18 cellular contexts compared by ENCODE assay signal in genomic region chr2:241945803-241946202, GRCh38.
A peak's percentile ranks its signal among the peaks of the same experiment; 100 is the strongest.
DNase-seq lines count a peak whose midpoint lies in the region; ATAC-seq, FAIRE-seq and TF ChIP-seq lines count a peak whose summit lies in the region.
"Had no signal": no experiment of that assay in that cellular context is flagged by ENCODE, and none has a peak within 500 bp of the region (broad histone marks: within the 10 kb centered on the region; RNA-seq: fewer than 3 reads in every experiment).

No MANE protein-coding gene starts in this region.

- no peak for ATAC-seq in right lobe of liver

- peak; percentile 5 for FAIRE-seq in GM12891 (lab: Jason Lieb, UNC)

- no peak for DNase-seq in GM12891 (ENCODE audit: insufficient read length, low spot score)
- peak in 2 of 3 donors; percentile 31 to 33 for DNase-seq in right lobe of liver
- peak; percentile 21 for DNase-seq in sigmoid colon
- DNase-seq in NCI-H2196 (lab: John Stamatoyannopoulos, UW; ENCODE audit: unreplicated experiment), result no peak
- no peak for DNase-seq in OCI-M1 (lab: John Stamatoyannopoulos, UW)
- DNase-seq in COLO668 (lab: John Stamatoyannopoulos, UW; ENCODE audit: unreplicated experiment), result no peak
- DNase-seq: CD4-positive, alpha-beta memory T cell; NCI-H1105; NCI-H2081; NCI-H2171 treated with DMSO at 0.1 percent for 48 hours; NCI-H510A; NCI-H774; SHP77 treated with DMSO at 0.1 percent for 48 hours; SK-N-SH had no signal

- H3K27ac ChIP-seq in HUES6 (ENCODE audit: low read depth, low read length) (no peak overlapping the region), right lobe of liver (no peak overlapping the region), sigmoid colon (no peak overlapping the region)
- H3K27ac ChIP-seq: BLaER1, HL-60 had no signal

- WGBS in right lobe of liver (ENCODE audit: insufficient coverage, low coverage, low lambda C conversion rate, missing lambda C conversion rate), result 88% methylated on average over 5 of the region's 14 CpGs
- WGBS in sigmoid colon, 2 donors, result 83 to 85% methylated on average over 14 of the region's 14 CpGs

- H3K9ac ChIP-seq in HUES6 (ENCODE audit: low read length), result no peak overlapping the region
- H3K9ac ChIP-seq: BLaER1, SK-N-SH had no signal

- H3K36me3 ChIP-seq in HUES6 (ENCODE audit: control insufficient read depth, insufficient read depth, low read length) (no peaks in the 10 kb centered on the region), right lobe of liver (no peaks in the 10 kb centered on the region), sigmoid colon (no peaks in the 10 kb centered on the region)
- H3K36me3 ChIP-seq: HAP-1 had no signal

- peak overlapping the region; percentile 4; the same call in 1 of the 2 replicates for H3K4me3 ChIP-seq in HUES6 (ENCODE audit: low read depth, low read length)
- H3K4me3 ChIP-seq in right lobe of liver, result no peak overlapping the region
- no peak overlapping the region for H3K4me3 ChIP-seq in sigmoid colon
- H3K4me3 ChIP-seq: BLaER1, HAP-1 had no signal

- TF ChIP-seq CTCF in right lobe of liver (IDR thresholded peaks at IDR 0.05), result no peak
- no peak for TF ChIP-seq CTCF in sigmoid colon (IDR thresholded peaks at IDR 0.05)

- TF ChIP-seq POLR2A in GM12891 (IDR thresholded peaks at IDR 0.05; ENCODE audit: low read depth, low read length) (no peak), right lobe of liver (IDR thresholded peaks at IDR 0.05) (no peak), sigmoid colon (IDR thresholded peaks at IDR 0.05) (no peak)

- no peaks in the 10 kb centered on the region for H3K9me3 ChIP-seq in HUES6 (ENCODE audit: control insufficient read depth, insufficient read depth, low read depth, low read length)
- H3K9me3 ChIP-seq in right lobe of liver, result no peaks in the 10 kb centered on the region
- no peaks in the 10 kb centered on the region for H3K9me3 ChIP-seq in sigmoid colon
- H3K9me3 ChIP-seq: BLaER1, HAP-1, SK-N-SH had no signal

- intact Hi-C loops in right lobe of liver (cut with DNase I) (no loop called here), sigmoid colon (cut with DNase I) (no loop called here)

- H3K27me3 ChIP-seq in HUES6 (ENCODE audit: control insufficient read depth, insufficient read depth, low read length) (peaks cover 57% of the 10 kb centered on the region), right lobe of liver (no peaks in the 10 kb centered on the region), sigmoid colon (peaks cover 0 to 26% (median 0%) of the 10 kb centered on the region in 3 donors)
- H3K27me3 ChIP-seq: BLaER1 had no signal

- H3K4me1 ChIP-seq in HUES6 (ENCODE audit: control insufficient read depth, insufficient read depth, low read length), result peaks cover 12% of the 10 kb centered on the region
- H3K4me1 ChIP-seq in right lobe of liver, result peaks cover 0 to 12% (median 5%) of the 10 kb centered on the region in 4 donors
- peaks cover 0 to 6% (median 3%) of the 10 kb centered on the region in 4 donors for H3K4me1 ChIP-seq in sigmoid colon

- no peak for TF ChIP-seq EP300 in sigmoid colon (IDR thresholded peaks at IDR 0.05)

TF ChIP-seq in GM12891, 5 proteins besides CTCF, POLR2A, EP300 and RAD21:
- TF ChIP-seq POLR2AphosphoS5 (IDR thresholded peaks at IDR 0.05; ENCODE audit: low read depth, low read length) (no peak), TAF1 (IDR thresholded peaks at IDR 0.05; ENCODE audit: low read depth, low read length) (no peak), SPI1 (IDR thresholded peaks at IDR 0.05; ENCODE audit: low read depth, low read length) (no peak), PAX5 (IDR thresholded peaks at IDR 0.05; ENCODE audit: insufficient read depth, low read length, severe bottlenecking) (no peak), POU2F2 (IDR thresholded peaks at IDR 0.05; ENCODE audit: low read depth, low read length) (no peak)

Comparison
In these comparisons a context has a peak if more than half of its experiments do, and no peak if none do; other contexts are left out.
1. DNase-seq: peak in right lobe of liver (2 of 3) and sigmoid colon (single experiment); none in GM12891 (single experiment), NCI-H2196 (single experiment), OCI-M1 (single experiment) and COLO668 (single experiment).